Comparison of ENCODE assay signal across 9 cellular contexts in the genomic region with DNA sequence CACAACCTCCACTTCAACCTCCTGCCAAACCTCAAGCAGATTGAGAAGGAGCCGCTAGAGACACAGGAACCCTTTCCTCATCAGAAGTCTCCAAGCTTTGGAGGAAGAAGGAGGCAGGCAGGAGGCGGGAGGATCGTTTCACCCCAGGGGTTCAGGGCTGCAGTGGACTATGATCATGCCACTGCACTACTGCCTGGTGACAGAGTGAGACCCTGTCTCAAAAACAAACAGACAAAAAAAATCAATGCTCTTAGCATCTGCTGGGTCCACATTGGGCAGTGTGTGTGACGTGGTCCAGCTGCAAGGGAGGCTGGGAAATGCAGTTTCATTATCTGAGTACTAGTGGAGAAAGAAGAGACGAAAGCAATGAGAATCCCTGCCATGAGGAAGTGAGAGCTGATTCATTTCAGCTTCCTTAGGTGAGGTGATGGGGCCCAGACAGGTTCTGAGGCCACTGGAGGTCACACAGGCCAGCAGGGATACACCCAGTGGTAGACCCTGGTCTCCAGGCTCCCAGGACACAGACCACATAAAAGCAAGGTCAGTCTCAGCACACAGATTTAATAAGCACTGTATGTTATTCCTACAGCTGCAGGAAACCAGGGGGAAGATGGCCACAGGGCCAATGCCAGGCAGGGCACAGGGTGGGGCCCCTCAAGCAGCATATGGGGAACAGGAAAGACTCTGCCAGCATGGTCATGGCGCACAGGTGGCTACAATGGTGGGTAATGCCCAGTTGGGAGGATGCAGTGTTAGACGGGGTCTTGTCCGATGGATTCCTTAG. TPM values are rescaled to one million over a fixed set of nuclear protein-coding genes. Genes with fewer than 3 reads are reported as not detected.
A peak's percentile ranks its signal among the peaks of the same experiment; 100 is the strongest.
DNase-seq lines count a peak whose midpoint lies in the region; ATAC-seq and TF ChIP-seq lines count a peak whose summit lies in the region.
"Had no signal": no experiment of that assay in that cellular context is flagged by ENCODE, and none has a peak within 500 bp of the region (broad histone marks: within the 10 kb centered on the region; RNA-seq: fewer than 3 reads in every experiment).

No MANE protein-coding gene starts in this region.

- DNase-seq in GM06990 (ENCODE audit: extremely low read depth, insufficient read length) (peak; percentile 61), superior temporal gyrus (ENCODE audit: extremely low spot score) (no peak), amniotic stem cell (lab: John Stamatoyannopoulos, UW) (no peak), A172 (ENCODE audit: low spot score) (no peak), KBM-7 (no peak)
- DNase-seq in activated CD8-positive, alpha-beta T cell treated with anti-CD3 and anti-CD28 coated beads for 36 hours, result peak; percentile 64

- no peak overlapping the region for H3K4me3 Mint-ChIP-seq in activated CD8-positive, alpha-beta T cell treated with anti-CD3 and anti-CD28 coated beads for 36 hours

- peaks cover 38% of the 10 kb centered on the region for H3K27me3 Mint-ChIP-seq in activated CD8-positive, alpha-beta T cell treated with anti-CD3 and anti-CD28 coated beads for 36 hours

- in situ Hi-C loops in KBM-7 (cut with MboI; ENCODE audit: low pct_unique_long_range_greater_than_20kb, low sequenced_read_pairs), result no loop called here

- H3K4me1 Mint-ChIP-seq in activated CD8-positive, alpha-beta T cell treated with anti-CD3 and anti-CD28 coated beads for 36 hours (ENCODE audit: low read depth), result peaks cover 6% of the 10 kb centered on the region

- H3K9me3 Mint-ChIP-seq in activated CD8-positive, alpha-beta T cell treated with anti-CD3 and anti-CD28 coated beads for 36 hours, result no peaks in the 10 kb centered on the region

- H3K36me3 ChIP-seq in GM06990 (ENCODE audit: control insufficient read depth, insufficient read depth, low read length), result no peaks in the 10 kb centered on the region

- POLR2A ChIA-PET in activated CD8-positive, alpha-beta T cell treated with anti-CD3 and anti-CD28 coated beads for 36 hours (lab: Charles Lee), result no interaction called here

- no peak overlapping the region for H3K27ac Mint-ChIP-seq in activated CD8-positive, alpha-beta T cell treated with anti-CD3 and anti-CD28 coated beads for 36 hours

- CTCF ChIA-PET in activated CD8-positive, alpha-beta T cell treated with anti-CD3 and anti-CD28 coated beads for 36 hours (lab: Charles Lee), result interaction anchor here (1.1 to 1.5 kb wide), 3 partner anchors 9 to 52 kb away, joined by 3 to 5 read pairs (median 4); no protein-coding TSS in a partner anchor

- H3K4me3 ChIP-seq in GM06990 (replicated peaks; ENCODE audit: low read depth, low read length), result no peak overlapping the region

- intact Hi-C loops in activated CD8-positive, alpha-beta T cell treated with anti-CD3 and anti-CD28 coated beads for 36 hours (cut with micrococcal nuclease), result no loop called here

- no peak for TF ChIP-seq CTCF in GM06990 (IDR thresholded peaks at IDR 0.05; ENCODE audit: insufficient read depth, low read length, poor library complexity, severe bottlenecking)
- TF ChIP-seq CTCF in activated CD8-positive, alpha-beta T cell treated with anti-CD3 and anti-CD28 coated beads for 36 hours (IDR thresholded peaks at IDR 0.05), result no peak

- H3K36me3 Mint-ChIP-seq in activated CD8-positive, alpha-beta T cell treated with anti-CD3 and anti-CD28 coated beads for 36 hours (ENCODE audit: low read depth), result no peaks in the 10 kb centered on the region

- ATAC-seq in GM19438 (IDR thresholded peaks at IDR 0.05; ENCODE audit: low read depth, unreplicated experiment) (peak; percentile 83), HG03280 (IDR thresholded peaks at IDR 0.05; ENCODE audit: unreplicated experiment) (peak; percentile 89)
- peak; percentile 85 for ATAC-seq in activated CD8-positive, alpha-beta T cell treated with anti-CD3 and anti-CD28 coated beads for 36 hours

- H3K27me3 ChIP-seq in GM06990 (replicated peaks; ENCODE audit: control insufficient read depth, insufficient read depth, low read length), result peaks cover 2% of the 10 kb centered on the region; the same call in 1 of the 2 replicates

RNA-seq across cellular contexts. Expression of gene GFRA4, which starts 4.3 kb away (rescaled TPM):
- total RNA-seq in activated CD8-positive, alpha-beta T cell treated with anti-CD3 and anti-CD28 coated beads for 36 hours, result not detected
- not detected in 2 replicates for total RNA-seq in A172 (2014; rRNA removed; shearing (Covaris generic))
- total RNA-seq: fibroblast of villous mesenchyme had no signal

RNA-seq across cellular contexts. Expression of gene ADAM33, which starts 22.9 kb away (rescaled TPM):
- total RNA-seq in activated CD8-positive, alpha-beta T cell treated with anti-CD3 and anti-CD28 coated beads for 36 hours, result not detected
- total RNA-seq in A172 (2014; rRNA removed; shearing (Covaris generic)), result not detected in 2 replicates

RNA-seq across cellular contexts. Expression of gene SIGLEC1, which starts 53.5 kb away (rescaled TPM):
- total RNA-seq in activated CD8-positive, alpha-beta T cell treated with anti-CD3 and anti-CD28 coated beads for 36 hours, result not detected
- total RNA-seq in A172 (2014; rRNA removed; shearing (Covaris generic)), result 0.07 TPM in 1 of 2 replicates, not detected in the other
- total RNA-seq: fibroblast of villous mesenchyme had no signal

Comparison
In these comparisons a context has a peak if more than half of its experiments do, and no peak if none do; other contexts are left out.
1. DNase-seq: peak in GM06990 (single experiment) and activated CD8-positive, alpha-beta T cell treated with anti-CD3 and anti-CD28 coated beads for 36 hours (single experiment); none in superior temporal gyrus (single experiment), amniotic stem cell (single experiment), A172 (single experiment) and KBM-7 (single experiment).
2. Peak in every context shown above with its lines, with median percentiles within 50 percentile points of each other: ATAC-seq.